Comparison of ENCODE assay signal across 14 cellular contexts in genomic region chr1:145795257-145795881, GRCh38.
"Had no signal": no experiment of that assay in that cellular context is flagged by ENCODE, and none has a peak within 500 bp of the region (broad histone marks: within the 10 kb centered on the region; RNA-seq: fewer than 3 reads in every experiment).

No MANE protein-coding gene starts in this region.

- DNase-seq: effector memory CD8-positive, alpha-beta T cell; esophagus squamous epithelium; foreskin fibroblast; glutamatergic neuron; immature natural killer cell; left lung; mucosa of descending colon; naive thymus-derived CD8-positive, alpha-beta T cell; sigmoid colon; stimulated activated CD4-positive, alpha-beta T cell treated with anti-CD3 and anti-CD28 coated beads, Interleukin-2, amount 100 ng/mL, for 24 hours; stimulated activated CD4-positive, alpha-beta T cell treated with anti-CD3 and anti-CD28 coated beads, Interleukin-4, amount 100 ng/mL, for 4 hours; stimulated activated naive B cell treated with anti-CD40 and anti-IgM and Interleukin-4, amounts not matched to agents 10 μg/mL and 1 μg/mL and 100 μg/mL, for 72 hours; stimulated activated naive CD8-positive, alpha-beta T cell treated with anti-CD3 and anti-CD28 coated beads, Interleukin-15, amount 100 ng/mL, for 72 hours; trophoblast cell had no signal
